ENCODE assay signal across 1 cellular context in genomic region chr10:86254081-86254480, GRCh38.
TF ChIP-seq lines count a peak whose summit lies in the region.

No MANE protein-coding gene starts in this region.

TF ChIP-seq in SK-N-SH, 30 proteins besides CTCF, POLR2A, EP300 and RAD21 (continued from another document):
- TF ChIP-seq REST (IDR thresholded peaks at IDR 0.05; ENCODE audit: low read depth, low read length) (no peak), PBX3 (IDR thresholded peaks at IDR 0.05) (no peak), POLR2AphosphoS5 (IDR thresholded peaks at IDR 0.05; ENCODE audit: low read depth, low read length) (no peak), MXI1 (IDR thresholded peaks at IDR 0.05; ENCODE audit: low read depth, low read length) (no peak), YY1 (IDR thresholded peaks at IDR 0.05; ENCODE audit: low read depth) (no peak), USF2 (IDR thresholded peaks at IDR 0.05; ENCODE audit: borderline replicate concordance, low read depth, low read length) (no peak), TCF12 (IDR thresholded peaks at IDR 0.05) (no peak), EZH2phosphoT487 (IDR thresholded peaks at IDR 0.05; ENCODE audit: borderline replicate concordance, low read depth) (no peak), TAF1 (IDR thresholded peaks at IDR 0.05; ENCODE audit: borderline replicate concordance, low read depth, low read length) (no peak), FOSL2 (IDR thresholded peaks at IDR 0.05; ENCODE audit: borderline replicate concordance, low read depth) (no peak), MEF2A (IDR thresholded peaks at IDR 0.05; ENCODE audit: borderline replicate concordance, low read depth) (no peak), GABPA (IDR thresholded peaks at IDR 0.05; ENCODE audit: low read depth) (no peak)
